Comparison of ENCODE assay signal across 16 cellular contexts in the genomic region with DNA sequence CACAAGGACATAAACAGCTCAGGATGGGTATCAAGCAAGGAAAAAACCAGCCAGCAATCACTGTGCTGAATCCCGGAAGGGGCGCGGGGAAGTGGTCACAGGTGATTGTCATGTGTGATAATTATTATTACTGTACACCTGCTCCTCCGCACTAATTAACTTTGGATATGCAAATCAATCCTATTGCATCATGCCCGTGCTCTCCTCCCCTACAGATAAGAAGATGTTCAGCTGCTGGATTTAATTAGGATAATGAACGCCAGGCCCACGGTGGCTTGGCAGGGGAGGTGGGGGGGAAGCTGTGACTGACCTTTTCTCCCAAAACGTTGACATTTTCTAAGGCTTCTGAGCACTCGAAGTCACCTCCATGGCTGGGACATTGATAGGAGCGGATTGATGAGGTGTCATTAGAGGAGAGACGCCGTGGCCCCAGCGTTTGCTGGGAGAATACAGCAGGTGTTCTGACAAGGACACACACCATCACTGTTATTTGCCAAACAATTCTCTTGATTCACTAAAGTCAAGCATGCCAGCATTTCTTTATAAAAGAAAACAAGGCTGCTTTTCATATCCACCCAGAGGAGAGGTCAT.
DNase-seq lines count a peak whose midpoint lies in the region; ATAC-seq and TF ChIP-seq lines count a peak whose summit lies in the region.
"Had no signal": no experiment of that assay in that cellular context is flagged by ENCODE, and none has a peak within 500 bp of the region (broad histone marks: within the 10 kb centered on the region; RNA-seq: fewer than 3 reads in every experiment).

No MANE protein-coding gene starts in this region.

- ATAC-seq in HG02642 (IDR thresholded peaks at IDR 0.05; ENCODE audit: poor library complexity, unreplicated experiment), result no peak
- ATAC-seq: activated naive CD8-positive, alpha-beta T cell treated with anti-CD3 and anti-CD28 coated beads, Interleukin-2, amount 50 U/mL, for 24 hours; activated T-cell treated with anti-CD3 and anti-CD28 coated beads, Interleukin-2, amount 50 U/mL, for 4 hours; stimulated activated naive CD8-positive, alpha-beta T cell treated with anti-CD3 and anti-CD28 coated beads, Interleukin-15, Interleukin-2, amounts not matched to agents 100 U/mL and 50 U/mL, for 24 hours had no signal

- in situ Hi-C loops in ACHN (cut with HindIII; ENCODE audit: low pct_ligation_motif_present, low pct_unique_long_range_greater_than_20kb, low sequenced_read_pairs), result no loop called here

- H3K4me3 Mint-ChIP-seq in brain, result peak overlapping the region in 4 of 5 experiments; percentile 3 to 80 (median 46)
- H3K4me3 Mint-ChIP-seq: activated CD4-positive, alpha-beta T cell treated with anti-CD3 and anti-CD28 coated beads, Interleukin-2, amount 10 ng/mL, durations not matched to agents 7 days and 5 days; activated naive CD8-positive, alpha-beta T cell treated with anti-CD3 and anti-CD28 coated beads, Interleukin-2, amount 50 U/mL, for 24 hours; activated T-cell treated with anti-CD3 and anti-CD28 coated beads, Interleukin-2, amount 50 U/mL, for 4 hours; immature natural killer cell; T-helper 2 cell treated with Interferon-gamma antibody and Interleukin-4, amounts not matched to agents 5 μg/mL and 100 μg/mL, for 36 hours had no signal

- DNase-seq in DMS153 (lab: John Stamatoyannopoulos, UW) (peak; percentile 48), NCI-H1436 (lab: John Stamatoyannopoulos, UW) (peak; percentile 75), NCI-H526 (lab: John Stamatoyannopoulos, UW) (peak; percentile 87 to 95), ACHN (no peak), iPS-NIHi7 (ENCODE audit: extremely low spot score) (no peak), GM19240 (ENCODE audit: insufficient read length, low spot score) (no peak)
- DNase-seq: activated CD4-positive, alpha-beta T cell treated with anti-CD3 and anti-CD28 coated beads, Interleukin-2, amount 10 ng/mL, durations not matched to agents 7 days and 5 days; activated naive CD8-positive, alpha-beta T cell treated with anti-CD3 and anti-CD28 coated beads, Interleukin-2, amount 50 U/mL, for 24 hours; activated T-cell treated with anti-CD3 and anti-CD28 coated beads, Interleukin-2, amount 50 U/mL, for 4 hours; H7; immature natural killer cell; small intestine; stimulated activated naive CD8-positive, alpha-beta T cell treated with anti-CD3 and anti-CD28 coated beads, Interleukin-15, Interleukin-2, amounts not matched to agents 100 U/mL and 50 U/mL, for 24 hours had no signal

- H3K27ac Mint-ChIP-seq in brain, result peak overlapping the region; percentile 38 to 99 (median 88)
- H3K27ac Mint-ChIP-seq: activated CD4-positive, alpha-beta T cell treated with anti-CD3 and anti-CD28 coated beads, Interleukin-2, amount 10 ng/mL, durations not matched to agents 7 days and 5 days; activated naive CD8-positive, alpha-beta T cell treated with anti-CD3 and anti-CD28 coated beads, Interleukin-2, amount 50 U/mL, for 24 hours; immature natural killer cell; T-helper 2 cell treated with Interferon-gamma antibody and Interleukin-4, amounts not matched to agents 5 μg/mL and 100 μg/mL, for 36 hours had no signal

- H3K27me3 Mint-ChIP-seq in brain, result no peaks in the 10 kb centered on the region
- H3K27me3 Mint-ChIP-seq: activated naive CD8-positive, alpha-beta T cell treated with anti-CD3 and anti-CD28 coated beads, Interleukin-2, amount 50 U/mL, for 24 hours had no signal

- H3K36me3 Mint-ChIP-seq in brain, result no peaks in the 10 kb centered on the region
- H3K36me3 Mint-ChIP-seq: immature natural killer cell had no signal

- H3K4me1 Mint-ChIP-seq in brain, result peaks cover 22% of the 10 kb centered on the region

- no peaks in the 10 kb centered on the region for H3K9me3 Mint-ChIP-seq in brain
- H3K9me3 Mint-ChIP-seq: activated CD4-positive, alpha-beta T cell treated with anti-CD3 and anti-CD28 coated beads, Interleukin-2, amount 10 ng/mL, durations not matched to agents 7 days and 5 days; activated naive CD8-positive, alpha-beta T cell treated with anti-CD3 and anti-CD28 coated beads, Interleukin-2, amount 50 U/mL, for 24 hours; activated T-cell treated with anti-CD3 and anti-CD28 coated beads, Interleukin-2, amount 50 U/mL, for 4 hours; T-helper 2 cell treated with Interferon-gamma antibody and Interleukin-4, amounts not matched to agents 5 μg/mL and 100 μg/mL, for 36 hours had no signal

- TF ChIP-seq CTCF in brain (conservative IDR thresholded peaks at IDR 0.05), result no peak

Comparison
In these comparisons a context has a peak if more than half of its experiments do, and no peak if none do; other contexts are left out.
1. DNase-seq: peak in DMS153 (single experiment), NCI-H1436 (single experiment) and NCI-H526 (2 of 2); none in ACHN (single experiment), iPS-NIHi7 (single experiment) and GM19240 (single experiment).